In genomic region chr11:112024778-112025678, GRCh38 we compare ENCODE assay signal across 8 cellular contexts. TPM values are rescaled to one million over a fixed set of nuclear protein-coding genes. Genes with fewer than 3 reads are reported as not detected.
DNase-seq lines count a peak whose midpoint lies in the region; ATAC-seq and TF ChIP-seq lines count a peak whose summit lies in the region.

Gene DLAT (plus strand): TSS chr11:112025408. CDS start chr11:112025473, 65 bp downstream.

- peak; percentile 82 for ATAC-seq in HG02642 (IDR thresholded peaks at IDR 0.05; ENCODE audit: poor library complexity, unreplicated experiment)
- ATAC-seq in activated naive CD8-positive, alpha-beta T cell treated with anti-CD3 and anti-CD28 coated beads, Interleukin-2, amount 10 ng/mL, durations not matched to agents 7 days and 5 days (ENCODE audit: low read depth) = peak; percentile 85

- H3K9me3 Mint-ChIP-seq in activated naive CD8-positive, alpha-beta T cell treated with anti-CD3 and anti-CD28 coated beads, Interleukin-2, amount 10 ng/mL, durations not matched to agents 7 days and 5 days = no peaks in the 10 kb centered on the region
- no peaks in the 10 kb centered on the region for H3K9me3 Mint-ChIP-seq in type B pancreatic cell

- peak within 1 kb of the TSS; percentile 99 for H3K27ac Mint-ChIP-seq in activated naive CD8-positive, alpha-beta T cell treated with anti-CD3 and anti-CD28 coated beads, Interleukin-2, amount 10 ng/mL, durations not matched to agents 7 days and 5 days
- H3K27ac Mint-ChIP-seq in type B pancreatic cell = peak within 1 kb of the TSS; percentile 99

- intact Hi-C loops in cardiac septum (cut with DNase I) = no loop called here

- H3K4me3 ChIP-seq in GM12864 (ENCODE audit: low read depth, low read length) = peak within 1 kb of the TSS; percentile 85
- peak within 1 kb of the TSS; percentile 75 for H3K4me3 ChIP-seq in SU-DHL-6 (ENCODE audit: insufficient read depth, low read length, poor library complexity, severe bottlenecking)

- TF ChIP-seq CTCF in GM12864 (IDR thresholded peaks at IDR 0.05; ENCODE audit: low read depth, low read length, missing control alignments) (no peak), SU-DHL-6 (IDR thresholded peaks at IDR 0.05; ENCODE audit: insufficient read depth, low read length, poor library complexity, severe bottlenecking) (no peak), type B pancreatic cell (conservative IDR thresholded peaks at IDR 0.05) (no peak)

- H3K4me3 Mint-ChIP-seq in activated naive CD8-positive, alpha-beta T cell treated with anti-CD3 and anti-CD28 coated beads, Interleukin-2, amount 10 ng/mL, durations not matched to agents 7 days and 5 days = peak within 1 kb of the TSS; percentile 100
- peak within 1 kb of the TSS; percentile 99 for H3K4me3 Mint-ChIP-seq in type B pancreatic cell

- peak within 1 kb of the TSS; percentile 81 for H2AFZ ChIP-seq in SU-DHL-6 (ENCODE audit: low read depth, low read length, severe bottlenecking)

- peak within 1 kb of the TSS; percentile 78 for H3K27ac ChIP-seq in SU-DHL-6 (ENCODE audit: low read depth, low read length)

- H3K36me3 Mint-ChIP-seq in activated naive CD8-positive, alpha-beta T cell treated with anti-CD3 and anti-CD28 coated beads, Interleukin-2, amount 10 ng/mL, durations not matched to agents 7 days and 5 days = peaks cover 12% of the 10 kb centered on the region
- H3K36me3 Mint-ChIP-seq in type B pancreatic cell = peaks cover 22% of the 10 kb centered on the region

- no peaks in the 10 kb centered on the region for H3K9me2 ChIP-seq in SU-DHL-6 (replicated peaks; ENCODE audit: insufficient read depth, low read length)

- DNase-seq in GM12864 (ENCODE audit: low read depth) (peak; percentile 83), NCI-H1105 treated with DMSO at 0.1 percent for 48 hours (lab: John Stamatoyannopoulos, UW) (peak; percentile 91), cardiac septum (ENCODE audit: low spot score) (peak; percentile 94), pons (ENCODE audit: low spot score) (peak; percentile 72), type B pancreatic cell (ENCODE audit: extremely low spot score, unreplicated experiment) (peak; percentile 86)
- DNase-seq in activated naive CD8-positive, alpha-beta T cell treated with anti-CD3 and anti-CD28 coated beads, Interleukin-2, amount 10 ng/mL, durations not matched to agents 7 days and 5 days = peak; percentile 90

- H3K4me1 Mint-ChIP-seq in activated naive CD8-positive, alpha-beta T cell treated with anti-CD3 and anti-CD28 coated beads, Interleukin-2, amount 10 ng/mL, durations not matched to agents 7 days and 5 days = peaks cover 14% of the 10 kb centered on the region
- peaks cover 12% of the 10 kb centered on the region for H3K4me1 Mint-ChIP-seq in type B pancreatic cell (ENCODE audit: unreplicated experiment)

- POLR2A ChIA-PET in activated naive CD8-positive, alpha-beta T cell treated with anti-CD3 and anti-CD28 coated beads, Interleukin-2, amount 10 ng/mL, durations not matched to agents 7 days and 5 days (lab: Charles Lee) = interaction anchor here (0.7 to 1.2 kb wide), 2 partner anchors 89 to 98 kb away, joined by 3 to 5 read pairs; no protein-coding TSS in a partner anchor

- no peaks in the 10 kb centered on the region for H4K20me1 ChIP-seq in SU-DHL-6 (ENCODE audit: low read depth, low read length)

- peaks cover 8% of the 10 kb centered on the region; the same call in 1 of the 2 replicates for H3K79me2 ChIP-seq in SU-DHL-6 (ENCODE audit: insufficient read depth, low read length)

- no peaks in the 10 kb centered on the region for H3K27me3 ChIP-seq in SU-DHL-6 (ENCODE audit: low read length)

- peaks cover 10% of the 10 kb centered on the region; the same call in 1 of the 2 replicates for H3K36me3 ChIP-seq in SU-DHL-6 (ENCODE audit: low read length)

- H3K27me3 Mint-ChIP-seq in activated naive CD8-positive, alpha-beta T cell treated with anti-CD3 and anti-CD28 coated beads, Interleukin-2, amount 10 ng/mL, durations not matched to agents 7 days and 5 days = no peaks in the 10 kb centered on the region
- no peaks in the 10 kb centered on the region for H3K27me3 Mint-ChIP-seq in type B pancreatic cell

- peak within 1 kb of the TSS; percentile 85 for H3K9ac ChIP-seq in SU-DHL-6 (ENCODE audit: low read length)

- peaks cover 5% of the 10 kb centered on the region; the same call in 1 of the 2 replicates for H3F3A ChIP-seq in SU-DHL-6 (ENCODE audit: insufficient read depth)

- H3K4me2 ChIP-seq in SU-DHL-6 (ENCODE audit: low read depth, low read length, poor library complexity, severe bottlenecking) = peak within 1 kb of the TSS; percentile 71

- no peaks in the 10 kb centered on the region for H3K9me3 ChIP-seq in SU-DHL-6 (ENCODE audit: insufficient read depth, low read length)

RNA-seq across cellular contexts. Expression of gene DLAT, which starts in this region (rescaled TPM):
- 10 to 100 TPM; 26.0 to 28.5 TPM for total RNA-seq in activated naive CD8-positive, alpha-beta T cell treated with anti-CD3 and anti-CD28 coated beads, Interleukin-2, amount 10 ng/mL, durations not matched to agents 7 days and 5 days
- total RNA-seq in cardiac septum (123 TPM), type B pancreatic cell (ENCODE audit: low replicate concordance) (43.8 and 46.8 TPM in 2 replicates)

Comparison
In these comparisons a context has a peak if more than half of its experiments do, and no peak if none do; other contexts are left out.
1. Peak in every context shown above with its lines: DNase-seq, ATAC-seq, H3K4me3 ChIP-seq and H3K27ac ChIP-seq.